In genomic region chr16:50839920-50840729, GRCh38 we compare ENCODE assay signal across 13 cellular contexts.
DNase-seq lines count a peak whose midpoint lies in the region; ATAC-seq and TF ChIP-seq lines count a peak whose summit lies in the region.
"Had no signal": no experiment of that assay in that cellular context is flagged by ENCODE, and none has a peak within 500 bp of the region (broad histone marks: within the 10 kb centered on the region; RNA-seq: fewer than 3 reads in every experiment).

No MANE protein-coding gene starts in this region.

- H3T11ph ChIP-seq in H9 (ENCODE audit: low read length) = no peak overlapping the region

- CTCF ChIA-PET in A673 (lab: Charles Lee) = no interaction called here
- CTCF ChIA-PET in naive thymus-derived CD4-positive, alpha-beta T cell (lab: Charles Lee) = no interaction called here

- H3K4ac ChIP-seq in H9 (ENCODE audit: low read depth, low read length) = no peak overlapping the region

- H3K27ac ChIP-seq in A673 (ENCODE audit: low read depth, low read length, poor library complexity, severe bottlenecking) (no peak overlapping the region), H9 (ENCODE audit: insufficient read length, low read depth, low read length) (no peak overlapping the region)
- H3K27ac ChIP-seq in naive thymus-derived CD4-positive, alpha-beta T cell (ENCODE audit: low read depth, low read length) = no peak overlapping the region
- H3K27ac ChIP-seq: colonic mucosa, KMS-11 had no signal

- H2BK120ac ChIP-seq in H9 (ENCODE audit: low read depth, low read length, poor library complexity, severe bottlenecking) = no peak overlapping the region

- H3K27me3 ChIP-seq in A673 (replicated peaks; ENCODE audit: insufficient read depth, low read depth, low read length, poor library complexity) = peaks cover 39% of the 10 kb centered on the region
- no peaks in the 10 kb centered on the region; the same call in 1 of the 2 replicates for H3K27me3 ChIP-seq in H9 (ENCODE audit: insufficient read depth, low read length)
- no peaks in the 10 kb centered on the region for H3K27me3 ChIP-seq in naive thymus-derived CD4-positive, alpha-beta T cell (ENCODE audit: control insufficient read depth in 2 of 2, insufficient read depth in 2 of 2, low read length in 2 of 2)

- H3K27ac Mint-ChIP-seq in H9 = no peak overlapping the region; a peak in 1 of 7 replicates
- H3K27ac Mint-ChIP-seq in chondrocyte (ENCODE audit: unreplicated experiment) = no peak overlapping the region
- H3K27ac Mint-ChIP-seq in naive thymus-derived CD4-positive, alpha-beta T cell = peak overlapping the region in 1 of 9 donors; percentile 6

- peaks cover 9% of the 10 kb centered on the region for H3K27me3 Mint-ChIP-seq in H9 (ENCODE audit: low read depth)
- H3K27me3 Mint-ChIP-seq in chondrocyte (ENCODE audit: low read depth) = peaks cover 33% of the 10 kb centered on the region
- peaks cover 0 to 38% (median 6%) of the 10 kb centered on the region in 5 donors for H3K27me3 Mint-ChIP-seq in naive thymus-derived CD4-positive, alpha-beta T cell

- intact Hi-C loops in A673 (cut with micrococcal nuclease; ENCODE audit: unreplicated experiment) (no loop called here), Right ventricle myocardium inferior (cut with DNase I) (no loop called here)
- intact Hi-C loops in naive thymus-derived CD4-positive, alpha-beta T cell (cut with micrococcal nuclease) = no loop called here

- H3K18ac ChIP-seq in H9 (ENCODE audit: insufficient read length, low read depth, low read length) = no peak overlapping the region

- H3K79me2 ChIP-seq in H9 (ENCODE audit: insufficient read depth, low read length) = no peaks in the 10 kb centered on the region

- POLR2A ChIA-PET in A673 (lab: Charles Lee; ENCODE audit: low non-redundant PET) = no interaction called here
- POLR2A ChIA-PET in naive thymus-derived CD4-positive, alpha-beta T cell (lab: Charles Lee) = no interaction called here

- H3K4me2 ChIP-seq in H9 (ENCODE audit: insufficient read depth, insufficient read length, low read length) = no peak overlapping the region
- H3K4me2 ChIP-seq: KMS-11 had no signal

- no peak overlapping the region; the same call in 1 of the 2 replicates for H3K14ac ChIP-seq in H9 (ENCODE audit: insufficient read depth, low read length)

- H2BK12ac ChIP-seq in H9 (ENCODE audit: insufficient read length, low read depth, low read length) = no peak overlapping the region

- H3K4me1 Mint-ChIP-seq in H9 (peaks cover 6 to 13% of the 10 kb centered on the region in 2 experiments), chondrocyte (ENCODE audit: low read depth) (no peaks in the 10 kb centered on the region)
- peaks cover 10 to 24% (median 12%) of the 10 kb centered on the region in 7 donors for H3K4me1 Mint-ChIP-seq in naive thymus-derived CD4-positive, alpha-beta T cell

- H3K9me3 Mint-ChIP-seq in H9 (no peaks in the 10 kb centered on the region), chondrocyte (ENCODE audit: low read depth) (no peaks in the 10 kb centered on the region)
- H3K9me3 Mint-ChIP-seq in naive thymus-derived CD4-positive, alpha-beta T cell = no peaks in the 10 kb centered on the region

- H3K4me1 ChIP-seq in A673 (ENCODE audit: insufficient read depth, low read length, poor library complexity, severe bottlenecking) = no peaks in the 10 kb centered on the region
- peaks cover 3% of the 10 kb centered on the region; the same call in 1 of the 2 replicates for H3K4me1 ChIP-seq in H9 (ENCODE audit: insufficient read depth, low read length)
- peaks cover 5 to 6% of the 10 kb centered on the region in 2 donors for H3K4me1 ChIP-seq in naive thymus-derived CD4-positive, alpha-beta T cell (ENCODE audit: control insufficient read depth in 2 of 2, insufficient read depth in 2 of 2, low read length in 2 of 2)
- H3K4me1 ChIP-seq: colonic mucosa had no signal

- no peak overlapping the region for H3K4me3 ChIP-seq in A673 (ENCODE audit: low read depth, low read length, poor library complexity, severe bottlenecking)
- no peak overlapping the region for H3K4me3 ChIP-seq in naive thymus-derived CD4-positive, alpha-beta T cell (ENCODE audit: low read length)
- H3K4me3 ChIP-seq: lung had no signal

- no peaks in the 10 kb centered on the region for H3K79me1 ChIP-seq in H9 (ENCODE audit: insufficient read depth, low read depth, low read length, poor library complexity, severe bottlenecking)

- H2AFZ ChIP-seq in H9 (ENCODE audit: low read length) = no peak overlapping the region

- TF ChIP-seq CTCF in A673 (conservative IDR thresholded peaks at IDR 0.05; ENCODE audit: low read depth, low read length) (peak; percentile 24; the same call in 1 of the 2 replicates), H9 (conservative IDR thresholded peaks at IDR 0.05) (peak; percentile 51; the same call in 2 of the 3 replicates), chondrocyte (IDR thresholded peaks at IDR 0.05) (peak; percentile 11)

- no peak overlapping the region for H3K56ac ChIP-seq in H9 (ENCODE audit: insufficient read length, low read depth, low read length)

- no peak overlapping the region for H4K91ac ChIP-seq in H9 (ENCODE audit: insufficient read length, low read depth, low read length)

- no peak overlapping the region for H4K5ac ChIP-seq in H9 (ENCODE audit: insufficient read length, low read depth, low read length)

- H3K36me3 ChIP-seq in A673 (ENCODE audit: insufficient read depth, low read length, poor library complexity, severe bottlenecking) = no peaks in the 10 kb centered on the region
- H3K36me3 ChIP-seq in naive thymus-derived CD4-positive, alpha-beta T cell (ENCODE audit: control insufficient read depth in 2 of 3, insufficient read depth in 3 of 3, low read length in 3 of 3) = no peaks in the 10 kb centered on the region
- H3K36me3 ChIP-seq: colonic mucosa had no signal

- H3K9ac ChIP-seq in H9 (ENCODE audit: extremely low read depth, insufficient read length, low read length) = no peak overlapping the region
- H3K9ac ChIP-seq: KMS-11 had no signal

- H3K23me2 ChIP-seq in H9 (ENCODE audit: insufficient read length, low read depth, low read length, poor library complexity, severe bottlenecking) = no peaks in the 10 kb centered on the region

- H3K4me3 Mint-ChIP-seq in H9 = no peak overlapping the region
- H3K4me3 Mint-ChIP-seq in chondrocyte (ENCODE audit: unreplicated experiment) = no peak overlapping the region
- peak overlapping the region; percentile 36 to 93 (median 86) for H3K4me3 Mint-ChIP-seq in naive thymus-derived CD4-positive, alpha-beta T cell

- no peak overlapping the region for H2BK15ac ChIP-seq in H9 (ENCODE audit: low read depth, low read length)

- H3K23ac ChIP-seq in H9 (ENCODE audit: insufficient read length, low read depth, low read length) = no peak overlapping the region

- no TSS peak for BruUV-seq in A673 (replicated peaks; lab: Mats Ljungman, UMichigan)

- no peak overlapping the region for H2BK5ac ChIP-seq in H9 (ENCODE audit: insufficient read length, low read length)

- peaks cover 2% of the 10 kb centered on the region for H4K20me1 ChIP-seq in H9 (ENCODE audit: control insufficient read depth, insufficient read depth, insufficient read length)

- no peak overlapping the region for H2AK5ac ChIP-seq in H9 (ENCODE audit: insufficient read length, low read length)

- H4K8ac ChIP-seq in H9 (replicated peaks; ENCODE audit: insufficient read length, low read depth, low read length) = no peak overlapping the region

- H3K36me3 Mint-ChIP-seq in H9 (ENCODE audit: insufficient read depth in 1 of 3, low read depth in 3 of 3) = no peaks in the 10 kb centered on the region
- no peaks in the 10 kb centered on the region for H3K36me3 Mint-ChIP-seq in chondrocyte (ENCODE audit: low read depth)
- no peaks in the 10 kb centered on the region for H3K36me3 Mint-ChIP-seq in naive thymus-derived CD4-positive, alpha-beta T cell

- no peak for ATAC-seq in naive thymus-derived CD4-positive, alpha-beta T cell
- ATAC-seq in HG03442 (IDR thresholded peaks at IDR 0.05; ENCODE audit: unreplicated experiment) = no peak
- ATAC-seq in HG02970 (IDR thresholded peaks at IDR 0.05; ENCODE audit: low FRiP score, unreplicated experiment) = no peak
- ATAC-seq in Right ventricle myocardium inferior = no peak

- no CpG with 5 or more reads among the region's 16 CpGs for whole genome bisulfite sequencing in H9 (ENCODE audit: extremely low coverage, insufficient read length, low lambda C conversion rate)

- no peak overlapping the region for H2BK20ac ChIP-seq in H9 (ENCODE audit: low read depth, low read length, poor library complexity, severe bottlenecking)

- H3K9me3 ChIP-seq in A673 (ENCODE audit: low read depth, low read length, poor library complexity, severe bottlenecking) = no peaks in the 10 kb centered on the region
- no peaks in the 10 kb centered on the region for H3K9me3 ChIP-seq in H9 (ENCODE audit: control insufficient read depth, low read depth, low read length)
- no peaks in the 10 kb centered on the region for H3K9me3 ChIP-seq in naive thymus-derived CD4-positive, alpha-beta T cell (ENCODE audit: control insufficient read depth in 2 of 3, low read length in 3 of 3)
- H3K9me3 ChIP-seq: colonic mucosa had no signal

- DNase-seq in A673 (ENCODE audit: low spot score) (no peak), H9 (peak; percentile 34), chondrocyte (ENCODE audit: low spot score) (peak; percentile 83), COLO668 (lab: John Stamatoyannopoulos, UW; ENCODE audit: unreplicated experiment) (no peak), Right ventricle myocardium inferior (ENCODE audit: missing footprints) (no peak)
- DNase-seq in naive thymus-derived CD4-positive, alpha-beta T cell = no peak
- DNase-seq: colonic mucosa, NCI-H1694 treated with DMSO at 0.1 percent for 48 hours, SHP77 had no signal

Comparison
In these comparisons a context has a peak if more than half of its experiments do, and no peak if none do; other contexts are left out.
1. DNase-seq: peak in H9 (single experiment) and chondrocyte (single experiment); none in A673 (single experiment), naive thymus-derived CD4-positive, alpha-beta T cell (0 of 9), COLO668 (single experiment) and Right ventricle myocardium inferior (single experiment).
2. H3K4me3 Mint-ChIP-seq: peak in naive thymus-derived CD4-positive, alpha-beta T cell (10 of 10); none in H9 (0 of 2) and chondrocyte (single experiment).
3. Peak in every context shown above with its lines, with median percentiles within 50 percentile points of each other: CTCF ChIP-seq.